ENCODE assay signal across 8 cellular contexts in genomic region chr14:64914237-64914971, GRCh38. TPM values are rescaled to one million over a fixed set of nuclear protein-coding genes. Genes with fewer than 3 reads are reported as not detected.
DNase-seq lines count a peak whose midpoint lies in the region; ATAC-seq lines count a peak whose summit lies in the region.

CHURC1 (plus strand) TSS chr14:64914455; CDS start chr14:64914496, 41 bp downstream.

- peaks cover 2% of the 10 kb centered on the region for H3K79me1 ChIP-seq in mesenchymal stem cell (replicated peaks; ENCODE audit: low read length, poor library complexity, severe bottlenecking)

- H3K27ac Mint-ChIP-seq in activated CD8-positive, alpha-beta memory T cell treated with anti-CD3 and anti-CD28 coated beads, Interleukin-2, amount 10 ng/mL, durations not matched to agents 7 days and 5 days = peak within 1 kb of the TSS; percentile 91

- DNase-seq in COR-L47 (lab: John Stamatoyannopoulos, UW) (peak; percentile 99), HUDEP-2 (lab: John Stamatoyannopoulos, UW; ENCODE audit: unreplicated experiment in 76 of 76) (peak in 75 of 76 experiments; percentile 63 to 99 (median 98)), NT2/D1 (ENCODE audit: low read depth, low spot score) (peak; percentile 91), mesenchymal stem cell (peak; percentile 98)
- peak; percentile 98 for DNase-seq in activated CD8-positive, alpha-beta memory T cell treated with anti-CD3 and anti-CD28 coated beads, Interleukin-2, amount 10 ng/mL, durations not matched to agents 7 days and 5 days
- peak; percentile 93 for DNase-seq in stimulated activated CD8-positive, alpha-beta memory T cell treated with anti-CD3 and anti-CD28 coated beads, Interleukin-12 subunit alpha, Interleukin-12 subunit beta, amount 100 ng/mL, for 4 hours (ENCODE audit: low read depth)

- peak within 1 kb of the TSS; percentile 65 for H3K4me2 ChIP-seq in mesenchymal stem cell (ENCODE audit: low read length, poor library complexity, severe bottlenecking)

- peak within 1 kb of the TSS; percentile 71 for H4K8ac ChIP-seq in mesenchymal stem cell (ENCODE audit: low read length)

- H3K27me3 ChIP-seq in NT2/D1 (ENCODE audit: insufficient read depth, insufficient read length) (no peaks in the 10 kb centered on the region), endocrine pancreas (ENCODE audit: control insufficient read depth, insufficient read depth, low read length) (no peaks in the 10 kb centered on the region), mesenchymal stem cell (ENCODE audit: control insufficient read depth in 1 of 2, insufficient read depth in 1 of 2, low read length in 2 of 2) (peaks cover 3 to 7% of the 10 kb centered on the region in 2 experiments)

- H3K36me3 ChIP-seq in NT2/D1 (ENCODE audit: insufficient read depth, insufficient read length, low read length) (peaks cover 2% of the 10 kb centered on the region), endocrine pancreas (ENCODE audit: control insufficient read depth, insufficient read depth, low read length) (no peaks in the 10 kb centered on the region), mesenchymal stem cell (ENCODE audit: control insufficient read depth in 1 of 2, insufficient read depth in 2 of 2, low read depth in 1 of 2, low read length in 2 of 2) (no peaks in the 10 kb centered on the region)

- H3K18ac ChIP-seq in mesenchymal stem cell (ENCODE audit: low read depth in 1 of 2, low read length in 2 of 2) = peak within 1 kb of the TSS; percentile 78 to 95

- peak within 1 kb of the TSS; percentile 83 for H3K27ac ChIP-seq in mesenchymal stem cell (ENCODE audit: low read length, poor library complexity, severe bottlenecking)

- H3K9me3 ChIP-seq in NT2/D1 (ENCODE audit: insufficient read depth, low read length) = no peaks in the 10 kb centered on the region
- no peaks in the 10 kb centered on the region for H3K9me3 ChIP-seq in endocrine pancreas (ENCODE audit: control insufficient read depth, low read length)
- no peaks in the 10 kb centered on the region for H3K9me3 ChIP-seq in mesenchymal stem cell (ENCODE audit: control insufficient read depth, low read length)

- H2BK15ac ChIP-seq in mesenchymal stem cell (ENCODE audit: low read depth, poor library complexity, severe bottlenecking) = peak within 1 kb of the TSS; percentile 39

- H2BK5ac ChIP-seq in mesenchymal stem cell (ENCODE audit: low read depth, low read length, poor library complexity, severe bottlenecking) = peak within 1 kb of the TSS; percentile 68

- peak within 1 kb of the TSS in 1 of 2 experiments; percentile 96 for H3K14ac ChIP-seq in mesenchymal stem cell (ENCODE audit: low read length in 2 of 2)

- CTCF ChIA-PET in activated CD8-positive, alpha-beta memory T cell treated with anti-CD3 and anti-CD28 coated beads, Interleukin-2, amount 10 ng/mL, durations not matched to agents 7 days and 5 days (lab: Charles Lee) = interaction anchor here (0.9 to 2.2 kb wide), 9 partner anchors 10 to 153 kb away, joined by 3 to 13 read pairs (median 6); partner anchors contain the start of gene FNTB

- H2BK12ac ChIP-seq in mesenchymal stem cell (ENCODE audit: low read length in 2 of 2) = no peak within 1 kb of the TSS

- H3K9ac ChIP-seq in NT2/D1 (ENCODE audit: insufficient read length, low read depth) (peak within 1 kb of the TSS; percentile 96), endocrine pancreas (ENCODE audit: control insufficient read depth, insufficient read depth, low read length) (peak within 1 kb of the TSS; percentile 78), mesenchymal stem cell (ENCODE audit: low read length) (peak within 1 kb of the TSS; percentile 97)

- peak; percentile 94 for ATAC-seq in GM21381 (IDR thresholded peaks at IDR 0.05; ENCODE audit: unreplicated experiment)
- ATAC-seq in activated CD8-positive, alpha-beta memory T cell treated with anti-CD3 and anti-CD28 coated beads, Interleukin-2, amount 10 ng/mL, durations not matched to agents 7 days and 5 days = peak; percentile 98

- peaks cover 44% of the 10 kb centered on the region for H3K4me1 Mint-ChIP-seq in activated CD8-positive, alpha-beta memory T cell treated with anti-CD3 and anti-CD28 coated beads, Interleukin-2, amount 10 ng/mL, durations not matched to agents 7 days and 5 days

- H3K23ac ChIP-seq in mesenchymal stem cell (ENCODE audit: low read length in 2 of 2) = no peak within 1 kb of the TSS

- H3K4me1 ChIP-seq in NT2/D1 (ENCODE audit: insufficient read depth, insufficient read length) = no peaks in the 10 kb centered on the region
- H3K4me1 ChIP-seq in endocrine pancreas (ENCODE audit: control insufficient read depth, insufficient read depth, low read length) = peaks cover 17% of the 10 kb centered on the region
- peaks cover 3% of the 10 kb centered on the region for H3K4me1 ChIP-seq in mesenchymal stem cell (ENCODE audit: control insufficient read depth, insufficient read depth, low read depth, low read length)

- H2AK5ac ChIP-seq in mesenchymal stem cell (ENCODE audit: low read length, severe bottlenecking) = peak within 1 kb of the TSS; percentile 83

- H3K36me3 Mint-ChIP-seq in activated CD8-positive, alpha-beta memory T cell treated with anti-CD3 and anti-CD28 coated beads, Interleukin-2, amount 10 ng/mL, durations not matched to agents 7 days and 5 days = peaks cover 22% of the 10 kb centered on the region

- H3K4me3 Mint-ChIP-seq in activated CD8-positive, alpha-beta memory T cell treated with anti-CD3 and anti-CD28 coated beads, Interleukin-2, amount 10 ng/mL, durations not matched to agents 7 days and 5 days = peak within 1 kb of the TSS; percentile 78

- H3K9me3 Mint-ChIP-seq in activated CD8-positive, alpha-beta memory T cell treated with anti-CD3 and anti-CD28 coated beads, Interleukin-2, amount 10 ng/mL, durations not matched to agents 7 days and 5 days (ENCODE audit: low read depth) = no peaks in the 10 kb centered on the region

- H4K91ac ChIP-seq in mesenchymal stem cell (ENCODE audit: low read length) = peak within 1 kb of the TSS; percentile 67

- H2BK120ac ChIP-seq in mesenchymal stem cell (ENCODE audit: low read depth, low read length) = peak within 1 kb of the TSS; percentile 35

- WGBS in mesenchymal stem cell = under 1% methylated on average over 49 of the region's 49 CpGs

- H2AFZ ChIP-seq in mesenchymal stem cell (ENCODE audit: low read depth, low read length) = peak within 1 kb of the TSS; percentile 76

- peaks cover 18% of the 10 kb centered on the region for H3K27me3 Mint-ChIP-seq in activated CD8-positive, alpha-beta memory T cell treated with anti-CD3 and anti-CD28 coated beads, Interleukin-2, amount 10 ng/mL, durations not matched to agents 7 days and 5 days

- H3K4ac ChIP-seq in mesenchymal stem cell (ENCODE audit: low read depth in 1 of 2, low read length in 2 of 2) = peak within 1 kb of the TSS; percentile 83 to 95

- H3K4me3 ChIP-seq in NT2/D1 (ENCODE audit: insufficient read length, low read depth) (peak within 1 kb of the TSS; percentile 94), endocrine pancreas (ENCODE audit: control insufficient read depth, insufficient read depth, low read length) (peak within 1 kb of the TSS; percentile 89), mesenchymal stem cell (ENCODE audit: insufficient read depth in 1 of 2, low read depth in 1 of 2, low read length in 2 of 2) (peak within 1 kb of the TSS; percentile 88 to 89)

RNA-seq across cellular contexts. Expression of gene CHURC1, which starts in this region (rescaled TPM):
- 10 to 100 TPM; 49.3 to 57.9 TPM for total RNA-seq in activated CD8-positive, alpha-beta memory T cell treated with anti-CD3 and anti-CD28 coated beads, Interleukin-2, amount 10 ng/mL, durations not matched to agents 7 days and 5 days
- 80.1 TPM for polyA plus RNA-seq in mesenchymal stem cell (2013, experiment 1 of 2)
- polyA plus RNA-seq in mesenchymal stem cell (2013, experiment 2 of 2) = 83.0 TPM

Comparison
In these comparisons a context has a peak if more than half of its experiments do, and no peak if none do; other contexts are left out.
1. Peak in every context shown above with its lines: DNase-seq, ATAC-seq, H3K4me3 ChIP-seq and H3K27ac ChIP-seq.